Comparison of ENCODE assay signal across 1 cellular context in the genomic region with DNA sequence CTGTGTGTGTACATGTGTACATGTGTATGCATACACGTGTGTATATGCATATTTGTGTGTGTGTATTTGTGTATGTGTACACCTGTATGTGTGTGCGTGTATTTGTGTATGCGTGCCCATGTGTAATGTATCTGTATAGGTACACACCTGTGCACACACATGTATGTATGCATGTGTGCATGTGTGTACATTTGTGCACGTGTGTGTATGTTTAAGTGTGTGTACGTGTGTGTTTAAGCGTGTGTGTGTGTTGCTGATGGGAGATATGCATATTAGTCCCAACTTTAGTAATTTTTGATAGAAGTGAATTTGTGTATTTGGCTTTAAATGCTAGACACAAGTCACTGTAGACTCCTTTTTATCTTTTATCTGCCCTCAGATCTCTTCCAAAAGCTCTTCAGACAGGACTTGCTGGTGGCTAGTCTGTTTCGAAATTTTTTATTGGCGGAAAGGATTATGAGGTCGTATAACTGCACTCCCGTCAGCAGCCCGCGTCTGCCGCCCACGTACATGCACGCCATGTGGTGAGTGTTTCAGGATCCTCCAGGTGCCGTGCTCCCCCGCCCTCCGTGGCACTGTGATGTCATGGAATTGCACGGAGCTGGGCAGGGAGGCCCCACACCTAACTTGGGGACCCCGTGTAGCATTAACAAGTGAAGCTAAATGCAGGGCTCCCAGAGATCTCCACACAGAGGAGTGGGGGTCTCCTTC.
TF ChIP-seq lines count a peak whose summit lies in the region.

No MANE protein-coding gene starts in this region.

TF ChIP-seq in GM12878, 131 proteins besides CTCF, POLR2A, EP300 and RAD21 (continued from another document):
- TF ChIP-seq, protein P1, sequence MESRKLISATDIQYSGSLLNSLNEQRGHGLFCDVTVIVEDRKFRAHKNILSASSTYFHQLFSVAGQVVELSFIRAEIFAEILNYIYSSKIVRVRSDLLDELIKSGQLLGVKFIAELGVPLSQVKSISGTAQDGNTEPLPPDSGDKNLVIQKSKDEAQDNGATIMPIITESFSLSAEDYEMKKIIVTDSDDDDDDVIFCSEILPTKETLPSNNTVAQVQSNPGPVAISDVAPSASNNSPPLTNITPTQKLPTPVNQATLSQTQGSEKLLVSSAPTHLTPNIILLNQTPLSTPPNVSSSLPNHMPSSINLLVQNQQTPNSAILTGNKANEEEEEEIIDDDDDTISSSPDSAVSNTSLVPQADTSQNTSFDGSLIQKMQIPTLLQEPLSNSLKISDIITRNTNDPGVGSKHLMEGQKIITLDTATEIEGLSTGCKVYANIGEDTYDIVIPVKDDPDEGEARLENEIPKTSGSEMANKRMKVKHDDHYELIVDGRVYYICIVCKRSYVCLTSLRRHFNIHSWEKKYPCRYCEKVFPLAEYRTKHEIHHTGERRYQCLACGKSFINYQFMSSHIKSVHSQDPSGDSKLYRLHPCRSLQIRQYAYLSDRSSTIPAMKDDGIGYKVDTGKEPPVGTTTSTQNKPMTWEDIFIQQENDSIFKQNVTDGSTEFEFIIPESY (IDR thresholded peaks at IDR 0.05): no peak
- TF ChIP-seq STAT1 (conservative IDR thresholded peaks at IDR 0.05): no peak
- TF ChIP-seq RB1 (IDR thresholded peaks at IDR 0.05; ENCODE audit: borderline replicate concordance): no peak
- no peak for TF ChIP-seq RFX5 (IDR thresholded peaks at IDR 0.05; ENCODE audit: low read depth, low read length)
- TF ChIP-seq BMI1 (IDR thresholded peaks at IDR 0.05; ENCODE audit: borderline replicate concordance): no peak
- TF ChIP-seq TBL1XR1 (IDR thresholded peaks at IDR 0.05; ENCODE audit: low read depth, low read length): no peak
- no peak for TF ChIP-seq LARP7 (IDR thresholded peaks at IDR 0.05)
- no peak for TF ChIP-seq SPI1 (IDR thresholded peaks at IDR 0.05; ENCODE audit: borderline replicate concordance, insufficient read depth, low read depth, low read length)
- TF ChIP-seq FOXM1 (IDR thresholded peaks at IDR 0.05; ENCODE audit: low read depth, low read length): no peak
- no peak for TF ChIP-seq SUZ12 (IDR thresholded peaks at IDR 0.05; ENCODE audit: unreplicated experiment)
